Comparison of ENCODE assay signal across 44 cellular contexts in genomic region chr20:23544133-23544532, GRCh38. TPM values are rescaled to one million over a fixed set of nuclear protein-coding genes. Genes with fewer than 3 reads are reported as not detected.
"Had no signal": no experiment of that assay in that cellular context is flagged by ENCODE, and none has a peak within 500 bp of the region (broad histone marks: within the 10 kb centered on the region; RNA-seq: fewer than 3 reads in every experiment).

No MANE protein-coding gene starts in this region.

- DNase-seq: activated effector memory CD4-positive, alpha-beta T cell treated with anti-CD3 and anti-CD28 coated beads, Interleukin-2, amount 50 U/mL, for 16 hours; activated effector memory CD4-positive, alpha-beta T cell treated with Interleukin-2 at 50 U/mL for 16 hours; activated gamma-delta T cell; activated gamma-delta T cell treated with Interleukin-2 at 50 U/mL for 16 hours; activated naive CD4-positive, alpha-beta T cell; activated naive CD4-positive, alpha-beta T cell treated with anti-CD3 and anti-CD28 coated beads for 36 hours; activated naive CD4-positive, alpha-beta T cell treated with anti-CD3 and anti-CD28 coated beads, Interleukin-2, amount 10 ng/mL, durations not matched to agents 7 days and 5 days; activated naive CD4-positive, alpha-beta T cell treated with anti-CD3 and anti-CD28 coated beads, Interleukin-2, amount 50 U/mL, for 16 hours; activated naive CD4-positive, alpha-beta T cell treated with Interleukin-2 at 50 U/mL for 16 hours; activated naive CD8-positive, alpha-beta T cell treated with anti-CD3 and anti-CD28 coated beads for 36 hours; activated naive CD8-positive, alpha-beta T cell treated with anti-CD3 and anti-CD28 coated beads, Interleukin-2, amount 10 ng/mL, durations not matched to agents 7 days and 5 days; activated naive CD8-positive, alpha-beta T cell treated with anti-CD3 and anti-CD28 coated beads, Interleukin-2, amount 50 U/mL, for 24 hours; activated T-cell treated with anti-CD3 and anti-CD28 coated beads for 4 hours; activated T-cell treated with anti-CD3 and anti-CD28 coated beads, Interleukin-2, amount 50 U/mL, for 1 hour; activated T-cell treated with anti-CD3 and anti-CD28 coated beads, Interleukin-2, amount 50 U/mL, for 24 hours; activated T-cell treated with anti-CD3 and anti-CD28 coated beads, Interleukin-2, amount 50 U/mL, for 4 hours; activated T-cell treated with anti-CD3 and anti-CD28 coated beads, Interleukin-2, amount 50 U/mL, for 48 hours; activated T-cell treated with anti-CD3 and anti-CD28 coated beads, Interleukin-2, amount 50 U/mL, for 72 hours; adrenal gland; amniotic stem cell; amygdala; anterior cingulate cortex; aorta; body of pancreas; brain microvascular endothelial cell; caudate nucleus; central memory CD4-positive, alpha-beta T cell; cerebellar nuclear complex had no signal

- H3K36me3 Mint-ChIP-seq: activated naive CD4-positive, alpha-beta T cell treated with anti-CD3 and anti-CD28 coated beads, Interleukin-2, amount 10 ng/mL, durations not matched to agents 7 days and 5 days; activated naive CD4-positive, alpha-beta T cell treated with anti-CD3 and anti-CD28 coated beads, Interleukin-2, amount 50 U/mL, for 24 hours; activated naive CD4-positive, alpha-beta T cell treated with anti-CD3 and anti-CD28 coated beads, Interleukin-2, amount 50 U/mL, for 72 hours; activated naive CD8-positive, alpha-beta T cell; activated naive CD8-positive, alpha-beta T cell treated with anti-CD3 and anti-CD28 coated beads for 36 hours; activated naive CD8-positive, alpha-beta T cell treated with anti-CD3 and anti-CD28 coated beads, Interleukin-2, amount 10 ng/mL, durations not matched to agents 7 days and 5 days; brain had no signal

- FAIRE-seq: astrocyte, bronchial epithelial cell had no signal

- H3K4me1 ChIP-seq: adrenal gland, ascending aorta, body of pancreas, breast epithelium had no signal

- H3K9me3 ChIP-seq: adrenal gland, ascending aorta, body of pancreas, breast epithelium had no signal

- H3K4me1 Mint-ChIP-seq: activated naive CD4-positive, alpha-beta T cell treated with anti-CD3 and anti-CD28 coated beads, Interleukin-2, amount 10 ng/mL, durations not matched to agents 7 days and 5 days; activated naive CD4-positive, alpha-beta T cell treated with anti-CD3 and anti-CD28 coated beads, Interleukin-2, amount 50 U/mL, for 24 hours; activated naive CD8-positive, alpha-beta T cell treated with anti-CD3 and anti-CD28 coated beads for 36 hours; activated naive CD8-positive, alpha-beta T cell treated with anti-CD3 and anti-CD28 coated beads, Interleukin-2, amount 10 ng/mL, durations not matched to agents 7 days and 5 days; activated naive CD8-positive, alpha-beta T cell treated with anti-CD3 and anti-CD28 coated beads, Interleukin-2, amount 50 U/mL, for 24 hours; activated T-helper 17 cell treated with anti-CD3 and anti-CD28 coated beads, Interleukin-2, amount 50 U/mL, for 72 hours; brain; central memory CD8-positive, alpha-beta T cell had no signal

- H3K27me3 ChIP-seq: ascending aorta, body of pancreas, brain microvascular endothelial cell, breast epithelium, cardiac muscle cell had no signal

- H3K4me3 ChIP-seq: adrenal gland, ascending aorta, body of pancreas, breast epithelium, cardiac muscle cell had no signal

- H3K9me3 Mint-ChIP-seq: activated naive CD4-positive, alpha-beta T cell treated with anti-CD3 and anti-CD28 coated beads for 36 hours; activated naive CD4-positive, alpha-beta T cell treated with anti-CD3 and anti-CD28 coated beads, Interleukin-2, amount 10 ng/mL, durations not matched to agents 7 days and 5 days; activated naive CD4-positive, alpha-beta T cell treated with anti-CD3 and anti-CD28 coated beads, Interleukin-2, amount 50 U/mL, for 24 hours; activated naive CD4-positive, alpha-beta T cell treated with anti-CD3 and anti-CD28 coated beads, Interleukin-2, amount 50 U/mL, for 72 hours; activated naive CD8-positive, alpha-beta T cell treated with anti-CD3 and anti-CD28 coated beads for 36 hours; activated naive CD8-positive, alpha-beta T cell treated with anti-CD3 and anti-CD28 coated beads, Interleukin-2, amount 10 ng/mL, durations not matched to agents 7 days and 5 days; activated naive CD8-positive, alpha-beta T cell treated with anti-CD3 and anti-CD28 coated beads, Interleukin-2, amount 50 U/mL, for 24 hours; activated T-cell treated with anti-CD3 and anti-CD28 coated beads, Interleukin-2, amount 50 U/mL, for 24 hours; activated T-cell treated with anti-CD3 and anti-CD28 coated beads, Interleukin-2, amount 50 U/mL, for 4 hours; activated T-cell treated with anti-CD3 and anti-CD28 coated beads, Interleukin-2, amount 50 U/mL, for 72 hours; activated T-helper 1 cell treated with anti-CD3 and anti-CD28 coated beads, Interleukin-12 subunit alpha, Interleukin-12 subunit beta, Interleukin-2, Interleukin-4 antibody, amounts not matched to agents 30 ng/mL and 10 ng/mL and 1 ng/mL, durations not matched to agents 14 hours and 24 hours and 36 hours; activated T-helper 17 cell treated with anti-CD3 and anti-CD28 coated beads, Interleukin-2, amount 50 U/mL, for 72 hours; activated T-helper 2 cell treated with anti-CD3 and anti-CD28 coated beads, Interferon-gamma antibody, Interleukin-2, Interleukin-4, amounts not matched to agents 10 μg/mL and 5 μg/mL and 100 μg/mL, durations not matched to agents 14 hours and 24 hours and 36 hours; central memory CD8-positive, alpha-beta T cell had no signal

- ATAC-seq: activated naive CD8-positive, alpha-beta T cell treated with anti-CD3 and anti-CD28 coated beads, Interleukin-2, amount 50 U/mL, for 24 hours; activated T-cell treated with anti-CD3 and anti-CD28 coated beads, Interleukin-2, amount 50 U/mL, for 4 hours; activated T-cell treated with anti-CD3 and anti-CD28 coated beads, Interleukin-2, amount 50 U/mL, for 72 hours; activated T-helper 17 cell treated with anti-CD3 and anti-CD28 coated beads, Interleukin-2, amount 50 U/mL, for 72 hours; body of pancreas had no signal

- H3K27ac ChIP-seq: adrenal gland, ascending aorta, body of pancreas, brain microvascular endothelial cell, breast epithelium, cardiac muscle cell had no signal

- H3K36me3 ChIP-seq: adrenal gland, ascending aorta, brain microvascular endothelial cell, breast epithelium, cardiac muscle cell had no signal

- H3K4me3 Mint-ChIP-seq: activated naive CD4-positive, alpha-beta T cell treated with anti-CD3 and anti-CD28 coated beads for 36 hours; activated naive CD4-positive, alpha-beta T cell treated with anti-CD3 and anti-CD28 coated beads, Interleukin-2, amount 10 ng/mL, durations not matched to agents 7 days and 5 days; activated naive CD4-positive, alpha-beta T cell treated with anti-CD3 and anti-CD28 coated beads, Interleukin-2, amount 50 U/mL, for 24 hours; activated naive CD8-positive, alpha-beta T cell; activated naive CD8-positive, alpha-beta T cell treated with anti-CD3 and anti-CD28 coated beads for 36 hours; activated naive CD8-positive, alpha-beta T cell treated with anti-CD3 and anti-CD28 coated beads, Interleukin-2, amount 10 ng/mL, durations not matched to agents 7 days and 5 days; activated naive CD8-positive, alpha-beta T cell treated with anti-CD3 and anti-CD28 coated beads, Interleukin-2, amount 50 U/mL, for 24 hours; activated T-cell treated with anti-CD3 and anti-CD28 coated beads, Interleukin-2, amount 50 U/mL, for 24 hours; activated T-cell treated with anti-CD3 and anti-CD28 coated beads, Interleukin-2, amount 50 U/mL, for 4 hours; activated T-cell treated with anti-CD3 and anti-CD28 coated beads, Interleukin-2, amount 50 U/mL, for 72 hours; activated T-helper 1 cell treated with anti-CD3 and anti-CD28 coated beads, Interleukin-12 subunit alpha, Interleukin-12 subunit beta, Interleukin-2, Interleukin-4 antibody, amounts not matched to agents 30 ng/mL and 10 ng/mL and 1 ng/mL, durations not matched to agents 14 hours and 24 hours and 36 hours; activated T-helper 17 cell treated with anti-CD3 and anti-CD28 coated beads, Interleukin-2, amount 50 U/mL, for 72 hours; brain; central memory CD8-positive, alpha-beta T cell had no signal

- H3K27ac Mint-ChIP-seq: activated naive CD4-positive, alpha-beta T cell treated with anti-CD3 and anti-CD28 coated beads for 36 hours; activated naive CD4-positive, alpha-beta T cell treated with anti-CD3 and anti-CD28 coated beads, Interleukin-2, amount 10 ng/mL, durations not matched to agents 7 days and 5 days; activated naive CD4-positive, alpha-beta T cell treated with anti-CD3 and anti-CD28 coated beads, Interleukin-2, amount 50 U/mL, for 24 hours; activated naive CD4-positive, alpha-beta T cell treated with anti-CD3 and anti-CD28 coated beads, Interleukin-2, amount 50 U/mL, for 72 hours; activated naive CD8-positive, alpha-beta T cell; activated naive CD8-positive, alpha-beta T cell treated with anti-CD3 and anti-CD28 coated beads for 36 hours; activated naive CD8-positive, alpha-beta T cell treated with anti-CD3 and anti-CD28 coated beads, Interleukin-2, amount 10 ng/mL, durations not matched to agents 7 days and 5 days; activated naive CD8-positive, alpha-beta T cell treated with anti-CD3 and anti-CD28 coated beads, Interleukin-2, amount 50 U/mL, for 24 hours; activated T-cell treated with anti-CD3 and anti-CD28 coated beads, Interleukin-2, amount 50 U/mL, for 24 hours; activated T-cell treated with anti-CD3 and anti-CD28 coated beads, Interleukin-2, amount 50 U/mL, for 72 hours; activated T-helper 1 cell treated with anti-CD3 and anti-CD28 coated beads, Interleukin-12 subunit alpha, Interleukin-12 subunit beta, Interleukin-2, Interleukin-4 antibody, amounts not matched to agents 30 ng/mL and 10 ng/mL and 1 ng/mL, durations not matched to agents 14 hours and 24 hours and 36 hours; activated T-helper 17 cell treated with anti-CD3 and anti-CD28 coated beads, Interleukin-2, amount 50 U/mL, for 72 hours; activated T-helper 2 cell treated with anti-CD3 and anti-CD28 coated beads, Interferon-gamma antibody, Interleukin-2, Interleukin-4, amounts not matched to agents 10 μg/mL and 5 μg/mL and 100 μg/mL, durations not matched to agents 14 hours and 24 hours and 36 hours; brain had no signal

RNA-seq across cellular contexts. Expression of gene CST9L, which starts 24.2 kb away (rescaled TPM):
- total RNA-seq: activated naive CD4-positive, alpha-beta T cell treated with anti-CD3 and anti-CD28 coated beads for 36 hours; activated naive CD4-positive, alpha-beta T cell treated with anti-CD3 and anti-CD28 coated beads, Interleukin-2, amount 50 U/mL, for 72 hours; activated naive CD8-positive, alpha-beta T cell treated with anti-CD3 and anti-CD28 coated beads for 36 hours; activated naive CD8-positive, alpha-beta T cell treated with anti-CD3 and anti-CD28 coated beads, Interleukin-2, amount 10 ng/mL, durations not matched to agents 7 days and 5 days; activated T-cell treated with anti-CD3 and anti-CD28 coated beads, Interleukin-2, amount 50 U/mL, for 4 hours; activated T-cell treated with anti-CD3 and anti-CD28 coated beads, Interleukin-2, amount 50 U/mL, for 72 hours; activated T-helper 1 cell treated with anti-CD3 and anti-CD28 coated beads, Interleukin-12 subunit alpha, Interleukin-12 subunit beta, Interleukin-2, Interleukin-4 antibody, amounts not matched to agents 30 ng/mL and 10 ng/mL and 1 ng/mL, durations not matched to agents 14 hours and 24 hours and 36 hours; activated T-helper 17 cell treated with anti-CD3 and anti-CD28 coated beads, Interleukin-2, amount 50 U/mL, for 72 hours; activated T-helper 2 cell treated with anti-CD3 and anti-CD28 coated beads, Interferon-gamma antibody, Interleukin-2, Interleukin-4, amounts not matched to agents 10 μg/mL and 5 μg/mL and 100 μg/mL, durations not matched to agents 14 hours and 24 hours and 36 hours; adrenal gland; aorta; ascending aorta; astrocyte; body of pancreas; breast epithelium; bronchial epithelial cell; cardiac muscle cell; cardiac septum; cerebellum had no signal
- polyA plus RNA-seq: adipose tissue, adrenal gland, aorta, cardiac muscle cell had no signal

RNA-seq across cellular contexts. Expression of gene CST8, which starts 53.2 kb away (rescaled TPM):
- total RNA-seq: activated naive CD4-positive, alpha-beta T cell treated with anti-CD3 and anti-CD28 coated beads for 36 hours; activated naive CD4-positive, alpha-beta T cell treated with anti-CD3 and anti-CD28 coated beads, Interleukin-2, amount 50 U/mL, for 72 hours; activated naive CD8-positive, alpha-beta T cell treated with anti-CD3 and anti-CD28 coated beads for 36 hours; activated naive CD8-positive, alpha-beta T cell treated with anti-CD3 and anti-CD28 coated beads, Interleukin-2, amount 10 ng/mL, durations not matched to agents 7 days and 5 days; activated T-cell treated with anti-CD3 and anti-CD28 coated beads, Interleukin-2, amount 50 U/mL, for 4 hours; activated T-cell treated with anti-CD3 and anti-CD28 coated beads, Interleukin-2, amount 50 U/mL, for 72 hours; activated T-helper 1 cell treated with anti-CD3 and anti-CD28 coated beads, Interleukin-12 subunit alpha, Interleukin-12 subunit beta, Interleukin-2, Interleukin-4 antibody, amounts not matched to agents 30 ng/mL and 10 ng/mL and 1 ng/mL, durations not matched to agents 14 hours and 24 hours and 36 hours; activated T-helper 2 cell treated with anti-CD3 and anti-CD28 coated beads, Interferon-gamma antibody, Interleukin-2, Interleukin-4, amounts not matched to agents 10 μg/mL and 5 μg/mL and 100 μg/mL, durations not matched to agents 14 hours and 24 hours and 36 hours; adrenal gland; aorta; ascending aorta; astrocyte; body of pancreas; breast epithelium; bronchial epithelial cell; cardiac muscle cell; cardiac septum; cerebellum had no signal
- polyA plus RNA-seq: adipose tissue, adrenal gland, aorta, cardiac muscle cell had no signal
